ENCODE assay signal across 31 cellular contexts in the genomic region with DNA sequence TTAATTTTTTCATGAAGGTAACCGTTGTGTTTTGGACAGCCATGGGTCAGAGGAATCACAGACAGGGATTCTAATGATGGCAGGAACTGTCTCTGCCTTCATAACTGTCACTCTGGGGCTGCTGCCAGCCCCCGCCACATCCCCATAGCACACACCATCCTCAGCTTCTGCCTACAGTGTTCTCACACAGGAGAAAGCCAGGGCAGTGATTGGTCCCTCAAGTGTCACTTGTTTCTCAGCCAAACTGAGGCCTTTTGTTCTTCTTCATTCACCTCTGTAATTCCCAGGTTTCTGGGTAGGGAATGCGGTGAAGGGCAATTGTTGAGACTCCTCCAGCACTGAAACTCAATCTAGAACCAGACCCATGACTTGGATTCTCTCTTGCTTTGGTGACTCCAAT.
"Had no signal": no experiment of that assay in that cellular context is flagged by ENCODE, and none has a peak within 500 bp of the region (broad histone marks: within the 10 kb centered on the region; RNA-seq: fewer than 3 reads in every experiment).

No MANE protein-coding gene starts in this region.

- H3K4me3 Mint-ChIP-seq: immature natural killer cell; naive thymus-derived CD4-positive, alpha-beta T cell; natural killer cell treated with Interleukin-12 subunit alpha and Interleukin-12 subunit beta and Interleukin-15 and Interleukin-18, amount 100 ng/mL, for 72 hours; stimulated activated effector memory CD8-positive, alpha-beta T cell treated with anti-CD3 and anti-CD28 coated beads, Interleukin-12 subunit alpha, Interleukin-12 subunit beta, amount 100 ng/mL, for 72 hours; stimulated activated naive CD8-positive, alpha-beta T cell treated with anti-CD3 and anti-CD28 coated beads, Interleukin-15, Interleukin-2, amounts not matched to agents 100 ng/mL and 50 ng/mL, for 24 hours had no signal

- H3K27ac ChIP-seq: heart left ventricle, left lung, lower lobe of right lung, ovary, prostate gland, skin epidermis, suprapubic skin, thoracic aorta, tibial artery, uterus had no signal

- H3K9me3 Mint-ChIP-seq: immature natural killer cell; naive thymus-derived CD4-positive, alpha-beta T cell; natural killer cell treated with Interleukin-12 subunit alpha and Interleukin-12 subunit beta and Interleukin-15 and Interleukin-18, amount 100 ng/mL, for 72 hours; stimulated activated effector memory CD8-positive, alpha-beta T cell treated with anti-CD3 and anti-CD28 coated beads, Interleukin-12 subunit alpha, Interleukin-12 subunit beta, amount 100 ng/mL, for 72 hours; stimulated activated naive CD8-positive, alpha-beta T cell treated with anti-CD3 and anti-CD28 coated beads, Interleukin-15, Interleukin-2, amounts not matched to agents 100 ng/mL and 50 ng/mL, for 24 hours had no signal

- H3K9me3 ChIP-seq: heart left ventricle, left lung, lower lobe of right lung, mucosa of descending colon, ovary, prostate gland, suprapubic skin, thoracic aorta, tibial artery, uterus had no signal

- ATAC-seq: heart left ventricle; left colon; left lung; lower lobe of right lung; mucosa of descending colon; naive thymus-derived CD4-positive, alpha-beta T cell; natural killer cell treated with Interleukin-12 subunit alpha and Interleukin-12 subunit beta and Interleukin-15 and Interleukin-18, amount 100 ng/mL, for 72 hours; right cardiac atrium; sciatic nerve; stimulated activated effector memory CD8-positive, alpha-beta T cell treated with anti-CD3 and anti-CD28 coated beads, Interleukin-12 subunit alpha, Interleukin-12 subunit beta, amount 100 ng/mL, for 72 hours had no signal

- H3K27me3 ChIP-seq: left lung, ovary, suprapubic skin, tibial artery, uterus had no signal

- H3K4me1 ChIP-seq: heart left ventricle, left lung, lower lobe of right lung, prostate gland, suprapubic skin, tibial artery, uterus had no signal

- H3K27ac Mint-ChIP-seq: immature natural killer cell; naive thymus-derived CD4-positive, alpha-beta T cell; natural killer cell treated with Interleukin-12 subunit alpha and Interleukin-12 subunit beta and Interleukin-15 and Interleukin-18, amount 100 ng/mL, for 72 hours; stimulated activated effector memory CD8-positive, alpha-beta T cell treated with anti-CD3 and anti-CD28 coated beads, Interleukin-12 subunit alpha, Interleukin-12 subunit beta, amount 100 ng/mL, for 72 hours; stimulated activated naive CD8-positive, alpha-beta T cell treated with anti-CD3 and anti-CD28 coated beads, Interleukin-15, Interleukin-2, amounts not matched to agents 100 ng/mL and 50 ng/mL, for 24 hours had no signal

- DNase-seq: heart left ventricle; hypothalamus; immature natural killer cell; kidney; left colon; left lung; lower lobe of right lung; mammary epithelial cell; midbrain; mucosa of descending colon; naive thymus-derived CD4-positive, alpha-beta T cell; ovary; posterior cingulate gyrus; retina; right cardiac atrium; stimulated activated CD4-positive, alpha-beta T cell treated with anti-CD3 and anti-CD28 coated beads, Interleukin-12 subunit alpha, Interleukin-12 subunit beta, amount 100 ng/mL, for 4 hours; stimulated activated CD4-positive, alpha-beta T cell treated with anti-CD3 and anti-CD28 coated beads, Interleukin-15, amount 100 ng/mL, for 24 hours; stimulated activated CD4-positive, alpha-beta T cell treated with anti-CD3 and anti-CD28 coated beads, Interleukin-2, amount 100 ng/mL, for 24 hours; stimulated activated CD4-positive, alpha-beta T cell treated with anti-CD3 and anti-CD28 coated beads, Interleukin-4, amount 100 ng/mL, for 1 hour; stimulated activated naive CD4-positive, alpha-beta T cell; tibial artery; trophoblast cell; uterus had no signal

- H3K4me3 ChIP-seq: heart left ventricle, left lung, lower lobe of right lung, mucosa of descending colon, ovary, prostate gland, skin epidermis, suprapubic skin, thoracic aorta, tibial artery, uterus had no signal

- H3K4me1 Mint-ChIP-seq: immature natural killer cell; stimulated activated effector memory CD8-positive, alpha-beta T cell treated with anti-CD3 and anti-CD28 coated beads, Interleukin-12 subunit alpha, Interleukin-12 subunit beta, amount 100 ng/mL, for 72 hours had no signal

- H3K36me3 ChIP-seq: heart left ventricle, left lung, lower lobe of right lung, ovary, prostate gland, suprapubic skin, thoracic aorta, tibial artery, uterus had no signal

- H3K36me3 Mint-ChIP-seq: immature natural killer cell; naive thymus-derived CD4-positive, alpha-beta T cell; natural killer cell treated with Interleukin-12 subunit alpha and Interleukin-12 subunit beta and Interleukin-15 and Interleukin-18, amount 100 ng/mL, for 72 hours; stimulated activated effector memory CD8-positive, alpha-beta T cell treated with anti-CD3 and anti-CD28 coated beads, Interleukin-12 subunit alpha, Interleukin-12 subunit beta, amount 100 ng/mL, for 72 hours had no signal
